ENCODE assay signal across 17 cellular contexts in genomic region chr1:36894824-36895223, GRCh38.
A peak's percentile ranks its signal among the peaks of the same experiment; 100 is the strongest.
DNase-seq lines count a peak whose midpoint lies in the region; TF ChIP-seq lines count a peak whose summit lies in the region.
"Had no signal": no experiment of that assay in that cellular context is flagged by ENCODE, and none has a peak within 500 bp of the region (broad histone marks: within the 10 kb centered on the region; RNA-seq: fewer than 3 reads in every experiment).

No MANE protein-coding gene starts in this region.

- no peak for TF ChIP-seq CTCF in osteoblast (IDR thresholded peaks at IDR 0.05; ENCODE audit: extremely low read depth, low read depth, low read length)
- TF ChIP-seq CTCF in CD14-positive monocyte (IDR thresholded peaks at IDR 0.05), result no peak

- POLR2A ChIA-PET in CD4-positive, alpha-beta memory T cell (lab: Charles Lee; ENCODE audit: partially characterized antibody), result no interaction called here

- intact Hi-C loops in CD14-positive monocyte (cut with micrococcal nuclease), result no loop called here
- intact Hi-C loops in CD4-positive, alpha-beta memory T cell (cut with micrococcal nuclease), result no loop called here

- H3K9me3 Mint-ChIP-seq in CD14-positive monocyte, result peaks cover 0 to 5% (median 0%) of the 10 kb centered on the region in 7 donors
- peaks cover 0 to 8% (median 4%) of the 10 kb centered on the region in 8 donors for H3K9me3 Mint-ChIP-seq in CD4-positive, alpha-beta memory T cell
- H3K9me3 Mint-ChIP-seq: H9 had no signal

- H3K4me1 Mint-ChIP-seq in CD14-positive monocyte, result no peaks in the 10 kb centered on the region
- H3K4me1 Mint-ChIP-seq in CD4-positive, alpha-beta memory T cell, result no peaks in the 10 kb centered on the region
- H3K4me1 Mint-ChIP-seq: B cell; CD4-positive, CD25-positive, alpha-beta regulatory T cell; H9 had no signal

- H2AFZ ChIP-seq in osteoblast (ENCODE audit: low read length), result no peak overlapping the region

- no peaks in the 10 kb centered on the region for H3K36me3 Mint-ChIP-seq in CD14-positive monocyte
- H3K36me3 Mint-ChIP-seq in CD4-positive, alpha-beta memory T cell, result no peaks in the 10 kb centered on the region
- H3K36me3 Mint-ChIP-seq: CD4-positive, CD25-positive, alpha-beta regulatory T cell had no signal

- no peaks in the 10 kb centered on the region for H3K79me2 ChIP-seq in osteoblast (ENCODE audit: insufficient read depth, low read length)

- DNase-seq in D341Med (ENCODE audit: low spot score), result peak; percentile 3
- peak; percentile 29 for DNase-seq in ecto neural progenitor cell (ENCODE audit: low spot score)
- DNase-seq in mucosa of gallbladder (ENCODE audit: low spot score), result peak; percentile 1
- peak; percentile 13 for DNase-seq in ureter (ENCODE audit: low spot score)
- no peak for DNase-seq in osteoblast (ENCODE audit: insufficient read length, low spot score, missing footprints)
- DNase-seq in CD14-positive monocyte (ENCODE audit: low spot score), result no peak
- no peak for DNase-seq in CD4-positive, alpha-beta memory T cell
- DNase-seq: Calu3; CD4-positive, CD25-positive, alpha-beta regulatory T cell; DMS 273 treated with DMSO at 0.1 percent for 48 hours; DMS53; DND-41; EL; H9 had no signal

- no peak overlapping the region for H3K27ac Mint-ChIP-seq in CD14-positive monocyte
- H3K27ac Mint-ChIP-seq in CD4-positive, alpha-beta memory T cell, result no peak overlapping the region
- H3K27ac Mint-ChIP-seq: B cell; CD4-positive, CD25-positive, alpha-beta regulatory T cell; H9 had no signal

- peaks cover 0 to 7% (median 0%) of the 10 kb centered on the region in 3 donors for H3K27me3 Mint-ChIP-seq in CD14-positive monocyte (ENCODE audit: low read depth in 3 of 3)
- H3K27me3 Mint-ChIP-seq in CD4-positive, alpha-beta memory T cell, result peaks cover 6 to 10% of the 10 kb centered on the region in 2 donors

- H3K36me3 ChIP-seq in osteoblast (ENCODE audit: insufficient read depth, low read length), result no peaks in the 10 kb centered on the region
- no peaks in the 10 kb centered on the region for H3K36me3 ChIP-seq in CD4-positive, alpha-beta memory T cell (ENCODE audit: insufficient read depth, low read length)
- H3K36me3 ChIP-seq: BLaER1 treated with 17β-estradiol and CSF1 and Interleukin-3, amounts not matched to agents 10 nM and 100 nM had no signal

- H3K4me3 Mint-ChIP-seq in CD14-positive monocyte, result no peak overlapping the region
- no peak overlapping the region for H3K4me3 Mint-ChIP-seq in CD4-positive, alpha-beta memory T cell
- H3K4me3 Mint-ChIP-seq: B cell; CD4-positive, CD25-positive, alpha-beta regulatory T cell; H9 had no signal

- H3K4me3 ChIP-seq in osteoblast (ENCODE audit: insufficient read depth, low read length), result no peak overlapping the region
- no peak overlapping the region for H3K4me3 ChIP-seq in CD4-positive, alpha-beta memory T cell (ENCODE audit: low read length in 2 of 2)
- H3K4me3 ChIP-seq: BLaER1 treated with 17β-estradiol and CSF1 and Interleukin-3, amounts not matched to agents 10 nM and 100 nM; GM12878 had no signal

- CTCF ChIA-PET in CD4-positive, alpha-beta memory T cell (lab: Charles Lee; ENCODE audit: partially characterized antibody), result no interaction called here

- no peaks in the 10 kb centered on the region for H4K20me1 ChIP-seq in osteoblast (ENCODE audit: insufficient read depth, low read length)
- H4K20me1 ChIP-seq: BLaER1 treated with 17β-estradiol and CSF1 and Interleukin-3, amounts not matched to agents 10 nM and 100 nM had no signal

- no peaks in the 10 kb centered on the region for H3K27me3 ChIP-seq in osteoblast (ENCODE audit: insufficient read depth, low read length)
- H3K27me3 ChIP-seq in CD4-positive, alpha-beta memory T cell (ENCODE audit: insufficient read depth, low read length), result no peaks in the 10 kb centered on the region
- H3K27me3 ChIP-seq: BLaER1 treated with 17β-estradiol and CSF1 and Interleukin-3, amounts not matched to agents 10 nM and 100 nM had no signal

- no peaks in the 10 kb centered on the region for H3K9me3 ChIP-seq in osteoblast (ENCODE audit: low read depth, low read length)
- H3K9me3 ChIP-seq in CD4-positive, alpha-beta memory T cell (ENCODE audit: control insufficient read depth in 1 of 2, low read length in 2 of 2), result no peaks in the 10 kb centered on the region

- H3K4me2 ChIP-seq in osteoblast (ENCODE audit: insufficient read depth, low read length), result no peak overlapping the region
- H3K4me2 ChIP-seq: BLaER1 treated with 17β-estradiol and CSF1 and Interleukin-3, amounts not matched to agents 10 nM and 100 nM had no signal

- H3K27ac ChIP-seq in osteoblast (ENCODE audit: low read depth, low read length), result no peak overlapping the region
- H3K27ac ChIP-seq in CD4-positive, alpha-beta memory T cell (ENCODE audit: low read depth, low read length), result no peak overlapping the region
- H3K27ac ChIP-seq: BLaER1 treated with 17β-estradiol and CSF1 and Interleukin-3, amounts not matched to agents 10 nM and 100 nM had no signal

- H3K4me1 ChIP-seq in osteoblast (ENCODE audit: insufficient read depth, low read length), result no peaks in the 10 kb centered on the region
- no peaks in the 10 kb centered on the region for H3K4me1 ChIP-seq in CD4-positive, alpha-beta memory T cell (ENCODE audit: insufficient read depth, low read length)
- H3K4me1 ChIP-seq: BLaER1 treated with 17β-estradiol and CSF1 and Interleukin-3, amounts not matched to agents 10 nM and 100 nM had no signal

Comparison
In these comparisons a context has a peak if more than half of its experiments do, and no peak if none do; other contexts are left out.
1. DNase-seq: peak in D341Med (single experiment), ecto neural progenitor cell (single experiment), mucosa of gallbladder (single experiment) and ureter (single experiment); none in osteoblast (single experiment), CD14-positive monocyte (single experiment) and CD4-positive, alpha-beta memory T cell (0 of 5).